Comparison of ENCODE assay signal across 8 cellular contexts in genomic region chr12:388547-389137, GRCh38. TPM values are rescaled to one million over a fixed set of nuclear protein-coding genes. Genes with fewer than 3 reads are reported as not detected.
DNase-seq lines count a peak whose midpoint lies in the region; ATAC-seq and TF ChIP-seq lines count a peak whose summit lies in the region.

No MANE protein-coding gene starts in this region.

- H3K4me1 Mint-ChIP-seq in memory B cell: peaks cover 20% of the 10 kb centered on the region

- POLR2A ChIA-PET in SK-N-SH (lab: Yijun Ruan, JAX): interaction anchor here (0.9 to 2.4 kb wide), 4 partner anchors 9 to 150 kb away, joined by 3 to 16 read pairs (median 3); partner anchors contain the start of gene CCDC77

- CTCF ChIA-PET in SK-N-SH (lab: Yijun Ruan, JAX): interaction anchor here (0.6 to 3.1 kb wide), 6 partner anchors 13 to 159 kb away, joined by 3 to 16 read pairs (median 6); partner anchors contain the start of gene CCDC77

- TF ChIP-seq CTCF in SK-N-SH (IDR thresholded peaks at IDR 0.05): no peak

- peaks cover 29% of the 10 kb centered on the region for H4K20me1 ChIP-seq in SK-N-SH (ENCODE audit: insufficient read depth)

- peak overlapping the region; percentile 97 to 99 for H3K27ac ChIP-seq in SK-N-SH (ENCODE audit: low read depth in 2 of 2, low read length in 1 of 2)
- peak overlapping the region; percentile 96 for H3K27ac ChIP-seq in cingulate gyrus (ENCODE audit: low read depth, low read length)

- peaks cover 23% of the 10 kb centered on the region for H3F3A ChIP-seq in SK-N-SH (replicated peaks; ENCODE audit: insufficient read depth)

- under 1% methylated on average over 32 of the region's 35 CpGs for WGBS in SK-N-SH (ENCODE audit: low lambda C conversion rate)

- TF ChIP-seq RAD21 in SK-N-SH (IDR thresholded peaks at IDR 0.05; ENCODE audit: low read length): no peak

- ATAC-seq in GM18499 (IDR thresholded peaks at IDR 0.05; ENCODE audit: insufficient read depth, unreplicated experiment): peak; percentile 10
- peak; percentile 30 for ATAC-seq in HG02852 (IDR thresholded peaks at IDR 0.05; ENCODE audit: unreplicated experiment)
- ATAC-seq in memory B cell (ENCODE audit: low read depth): peak; percentile 48

- peaks cover 9% of the 10 kb centered on the region for H3K36me3 Mint-ChIP-seq in memory B cell

- peak overlapping the region; percentile 100 for H3K4me3 Mint-ChIP-seq in memory B cell

- H3K9me3 Mint-ChIP-seq in memory B cell: peaks cover 1% of the 10 kb centered on the region

- no peaks in the 10 kb centered on the region for H3K9me3 ChIP-seq in SK-N-SH

- H3K27me3 Mint-ChIP-seq in memory B cell: no peaks in the 10 kb centered on the region

- peak overlapping the region; percentile 96 for H3K9ac ChIP-seq in SK-N-SH

- H3K36me3 ChIP-seq in SK-N-SH (replicated peaks in 1 of 2; ENCODE audit: control insufficient read depth in 1 of 2, insufficient read depth in 2 of 2, low read length in 1 of 2): peaks cover 18 to 28% of the 10 kb centered on the region in 2 experiments

- H3K27ac Mint-ChIP-seq in memory B cell: peak overlapping the region; percentile 99

- peak overlapping the region; percentile 85 to 87 for H3K4me3 ChIP-seq in SK-N-SH (ENCODE audit: low read depth in 2 of 2, low read length in 1 of 2)

- H3K4me2 ChIP-seq in SK-N-SH: peak overlapping the region; percentile 79

- H3K79me2 ChIP-seq in SK-N-SH (ENCODE audit: insufficient read depth): peaks cover 54% of the 10 kb centered on the region

- H3K9me2 ChIP-seq in SK-N-SH: no peaks in the 10 kb centered on the region

- H3K4me1 ChIP-seq in SK-N-SH (ENCODE audit: control insufficient read depth in 1 of 2, insufficient read depth in 2 of 2, low read depth in 1 of 2, low read length in 1 of 2): peaks cover 0 to 3% of the 10 kb centered on the region in 2 experiments; a peak in 3 of 4 replicates

- H2AFZ ChIP-seq in SK-N-SH (ENCODE audit: low read depth): peak overlapping the region; percentile 90

- TF ChIP-seq EP300 in SK-N-SH (IDR thresholded peaks at IDR 0.05; ENCODE audit: borderline replicate concordance in 1 of 2, low read depth in 1 of 2, low read length in 1 of 2): no peak

- DNase-seq in SK-N-SH (no peak), memory B cell (ENCODE audit: low spot score in 2 of 2) (peak; percentile 49 to 58), NCI-H1436 (lab: John Stamatoyannopoulos, UW) (no peak), 8988T (no peak)
- peak; percentile 21 to 25 for DNase-seq in stimulated activated CD8-positive, alpha-beta memory T cell treated with anti-CD3 and anti-CD28 coated beads, Interleukin-7, amount 100 ng/mL, for 1 hour (ENCODE audit: low read depth in 2 of 2)

- H3K27me3 ChIP-seq in SK-N-SH (ENCODE audit: insufficient read depth): no peaks in the 10 kb centered on the region

TF ChIP-seq in SK-N-SH, 30 proteins besides CTCF, POLR2A, EP300 and RAD21:
- TF ChIP-seq YY1 (IDR thresholded peaks at IDR 0.05; ENCODE audit: low read depth) (peak; percentile 80; the same call in 1 of the 2 replicates), GATA2 (CRISPR knock-in tag; IDR thresholded peaks at IDR 0.05) (no peak)

RNA-seq across cellular contexts. Expression of gene KDM5A, which starts 0.5 kb away (rescaled TPM):
- polyA plus RNA-seq in SK-N-SH (2012; rRNA removed): 6.2 and 8.9 TPM in 2 replicates
- polyA plus RNA-seq in SK-N-SH (2012; cell fraction: cytosol; rRNA removed): 7.5 and 7.8 TPM in 2 replicates
- polyA plus RNA-seq in SK-N-SH (2012; cell fraction: nucleus; rRNA removed): 16.8 and 17.0 TPM in 2 replicates

RNA-seq across cellular contexts. Expression of gene CCDC77, which starts 12.8 kb away (rescaled TPM):
- 5.9 and 6.4 TPM in 2 replicates for polyA plus RNA-seq in SK-N-SH (2012; rRNA removed)
- polyA plus RNA-seq in SK-N-SH (2012; cell fraction: cytosol; rRNA removed): 6.5 and 9.3 TPM in 2 replicates
- 5.6 and 9.1 TPM in 2 replicates for polyA plus RNA-seq in SK-N-SH (2012; cell fraction: nucleus; rRNA removed)

Comparison
In these comparisons a context has a peak if more than half of its experiments do, and no peak if none do; other contexts are left out.
1. DNase-seq: peak in memory B cell (2 of 2) and stimulated activated CD8-positive, alpha-beta memory T cell treated with anti-CD3 and anti-CD28 coated beads, Interleukin-7, amount 100 ng/mL, for 1 hour (2 of 2); none in SK-N-SH (single experiment), NCI-H1436 (single experiment) and 8988T (single experiment).
2. Peak in every context shown above with its lines, with median percentiles within 50 percentile points of each other: ATAC-seq.